13 cellular contexts compared by ENCODE assay signal in the genomic region with DNA sequence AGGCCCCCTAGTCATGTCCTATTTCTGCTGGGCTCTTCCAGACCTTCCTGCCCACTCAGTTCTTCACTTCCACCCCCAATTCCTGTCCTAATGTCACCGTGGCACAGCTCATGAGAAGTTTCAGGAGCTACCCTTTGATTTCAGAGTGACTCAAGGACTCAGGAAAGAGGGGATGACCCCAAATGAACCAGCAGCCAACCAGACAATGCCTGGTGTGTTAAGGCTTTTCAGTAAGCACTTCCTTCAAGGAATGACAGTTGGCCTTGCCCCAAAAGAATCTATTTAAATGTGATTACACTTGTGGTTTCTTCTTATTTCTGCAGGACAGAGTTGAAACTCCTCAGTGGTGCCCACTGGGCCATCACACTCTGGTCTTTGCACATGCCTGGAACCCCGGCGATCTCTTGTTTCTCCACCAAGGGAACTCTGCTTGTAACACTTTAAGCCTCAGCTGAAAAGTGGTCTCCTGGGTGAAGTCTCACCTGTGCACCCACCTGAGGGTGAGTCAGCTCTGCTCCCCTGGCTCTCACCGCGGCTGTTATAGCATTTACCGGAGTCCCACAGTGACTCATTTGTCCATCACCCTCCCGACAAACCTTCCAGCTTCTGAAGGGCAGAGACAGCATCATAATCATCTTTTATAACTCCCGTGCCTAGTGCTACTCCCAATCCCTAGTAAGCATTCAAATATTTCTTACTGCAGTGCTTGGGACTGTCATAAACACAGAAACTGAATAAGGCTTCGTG.
DNase-seq lines count a peak whose midpoint lies in the region; ATAC-seq, FAIRE-seq and TF ChIP-seq lines count a peak whose summit lies in the region.
"Had no signal": no experiment of that assay in that cellular context is flagged by ENCODE, and none has a peak within 500 bp of the region (broad histone marks: within the 10 kb centered on the region; RNA-seq: fewer than 3 reads in every experiment).

No MANE protein-coding gene starts in this region.

- no peaks in the 10 kb centered on the region for H3K79me2 ChIP-seq in parathyroid adenoma

- H3K27me3 ChIP-seq in parathyroid adenoma (ENCODE audit: control insufficient read depth, insufficient read depth, low read length) (no peaks in the 10 kb centered on the region), WERI-Rb-1 (ENCODE audit: insufficient read depth, low read depth, severe bottlenecking) (no peaks in the 10 kb centered on the region)
- H3K27me3 ChIP-seq: SJSA1, stomach had no signal

- H3K4me1 ChIP-seq in parathyroid adenoma: no peaks in the 10 kb centered on the region

- peak; percentile 90 for FAIRE-seq in RCC 7860 (lab: Jason Lieb, UNC)
- FAIRE-seq: GM12891 had no signal

- H3K4me3 ChIP-seq in epithelial cell of proximal tubule (ENCODE audit: low read depth, low read length): peak overlapping the region; percentile 29
- H3K4me3 ChIP-seq in parathyroid adenoma (ENCODE audit: low read depth, low read length): no peak overlapping the region
- no peak overlapping the region for H3K4me3 ChIP-seq in WERI-Rb-1 (ENCODE audit: low read depth, low read length)
- H3K4me3 ChIP-seq: SJSA1, stomach had no signal

- ATAC-seq in HG03432 (IDR thresholded peaks at IDR 0.05; ENCODE audit: unreplicated experiment): no peak

- no peaks in the 10 kb centered on the region for H3K36me3 ChIP-seq in parathyroid adenoma (ENCODE audit: control insufficient read depth, insufficient read depth, low read length)
- no peaks in the 10 kb centered on the region for H3K36me3 ChIP-seq in WERI-Rb-1
- H3K36me3 ChIP-seq: SJSA1, stomach had no signal

- H3K4me2 ChIP-seq in parathyroid adenoma (ENCODE audit: low read length): no peak overlapping the region

- peak; percentile 35 for DNase-seq in H4 (ENCODE audit: low spot score)
- peak; percentile 71 for DNase-seq in RCC 7860 (ENCODE audit: low spot score)
- peak; percentile 72 for DNase-seq in epithelial cell of proximal tubule (ENCODE audit: low read depth)
- DNase-seq in NCI-H187 treated with DMSO at 0.1 percent for 48 hours (lab: John Stamatoyannopoulos, UW): no peak
- no peak for DNase-seq in WERI-Rb-1
- DNase-seq in hypothalamus (lab: John Stamatoyannopoulos, UW): no peak
- DNase-seq: activated CD4-positive, CD25-positive, alpha-beta regulatory T cell treated with anti-CD3 and anti-CD28 coated beads, Interleukin-2, amount 50 U/mL, for 72 hours; NCI-H69; stomach had no signal

- H3K9ac ChIP-seq in parathyroid adenoma: no peak overlapping the region

- H2AFZ ChIP-seq in parathyroid adenoma: peak overlapping the region; percentile 30

- no peak for TF ChIP-seq CTCF in epithelial cell of proximal tubule (conservative IDR thresholded peaks at IDR 0.05; ENCODE audit: low read depth, low read length)
- TF ChIP-seq CTCF in parathyroid adenoma (IDR thresholded peaks at IDR 0.05): no peak
- no peak for TF ChIP-seq CTCF in WERI-Rb-1 (IDR thresholded peaks at IDR 0.05; ENCODE audit: low read depth, low read length)

- H3K9me3 ChIP-seq in parathyroid adenoma (ENCODE audit: control insufficient read depth, low read length) (no peaks in the 10 kb centered on the region), WERI-Rb-1 (ENCODE audit: severe bottlenecking) (no peaks in the 10 kb centered on the region)
- H3K9me3 ChIP-seq: SJSA1, stomach had no signal

- H3K27ac ChIP-seq in parathyroid adenoma (no peak overlapping the region), WERI-Rb-1 (no peak overlapping the region)
- H3K27ac ChIP-seq: SJSA1 had no signal

Comparison
In these comparisons a context has a peak if more than half of its experiments do, and no peak if none do; other contexts are left out.
1. DNase-seq: peak in H4 (single experiment), RCC 7860 (single experiment) and epithelial cell of proximal tubule (single experiment); none in NCI-H187 treated with DMSO at 0.1 percent for 48 hours (single experiment), WERI-Rb-1 (single experiment) and hypothalamus (0 of 51).